ENCODE assay signal across 8 cellular contexts in the genomic region with DNA sequence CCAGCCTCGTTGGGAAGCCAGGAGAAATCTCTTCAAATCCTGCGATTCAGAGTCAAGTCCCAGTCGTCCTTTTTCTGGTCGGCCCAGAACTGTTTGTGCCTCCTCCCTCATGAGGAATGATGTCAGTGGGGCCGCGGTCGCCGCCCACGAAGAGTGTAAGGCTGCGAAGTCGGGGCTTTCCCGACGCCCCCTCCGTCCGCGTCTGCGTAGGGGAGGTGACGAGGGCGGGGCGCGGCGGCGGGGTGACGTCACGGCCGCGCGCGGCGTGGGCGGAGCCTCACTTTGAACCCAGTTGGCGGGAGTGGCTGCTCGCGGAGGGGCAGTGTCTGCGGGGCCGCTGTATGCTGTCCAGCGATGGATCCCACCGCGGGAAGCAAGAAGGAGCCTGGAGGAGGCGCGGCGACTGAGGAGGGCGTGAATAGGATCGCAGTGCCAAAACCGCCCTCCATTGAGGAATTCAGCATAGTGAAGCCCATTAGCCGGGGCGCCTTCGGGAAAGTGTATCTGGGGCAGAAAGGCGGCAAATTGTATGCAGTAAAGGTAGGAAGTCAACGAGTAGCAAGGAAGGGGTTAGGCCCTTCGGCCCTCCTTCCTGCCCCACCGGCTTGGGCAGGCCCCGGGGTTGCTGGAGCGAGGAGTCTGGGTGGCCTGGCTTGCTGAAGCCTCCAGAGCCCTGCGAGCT. TPM values are rescaled to one million over a fixed set of nuclear protein-coding genes. Genes with fewer than 3 reads are reported as not detected.
DNase-seq lines count a peak whose midpoint lies in the region; ATAC-seq, FAIRE-seq and TF ChIP-seq lines count a peak whose summit lies in the region.

Gene MASTL, plus strand, starts transcription at position 280 of the 682 bp plus-strand sequence. Its CDS starts 75 bp downstream, at position 355.

- ATAC-seq in HG02610 (IDR thresholded peaks at IDR 0.05; ENCODE audit: unreplicated experiment) = peak; percentile 80
- ATAC-seq in heart left ventricle = peak; percentile 96

- peaks cover 26% of the 10 kb centered on the region for H3K4me1 Mint-ChIP-seq in type B pancreatic cell (ENCODE audit: unreplicated experiment)

- H3K27ac ChIP-seq in adrenal gland = peak within 1 kb of the TSS; percentile 84 to 100 (median 98)
- H3K27ac ChIP-seq in heart left ventricle = peak within 1 kb of the TSS; percentile 95 to 100 (median 99)

- no peaks in the 10 kb centered on the region for H3K27me3 Mint-ChIP-seq in type B pancreatic cell

- DNase-seq in GM12891 (ENCODE audit: insufficient read length, low spot score) (peak; percentile 77), NCI-H1092 (lab: John Stamatoyannopoulos, UW) (peak; percentile 73), T-helper 1 cell (peak; percentile 90 to 95 (median 94)), adrenal gland (peak; percentile 92 to 96 (median 94)), heart left ventricle (peak; percentile 93 to 96 (median 95)), pons (ENCODE audit: low spot score) (peak; percentile 90), type B pancreatic cell (ENCODE audit: extremely low spot score, unreplicated experiment) (peak; percentile 91)

- H3K27me3 ChIP-seq in adrenal gland (no peaks in the 10 kb centered on the region), heart left ventricle (no peaks in the 10 kb centered on the region)

- no peaks in the 10 kb centered on the region for H3K36me3 ChIP-seq in adrenal gland (replicated peaks in 1 of 2)
- peaks cover 0 to 21% (median 13%) of the 10 kb centered on the region in 9 donors for H3K36me3 ChIP-seq in heart left ventricle

- H3K4me1 ChIP-seq in adrenal gland (replicated peaks in 1 of 2) (peaks cover 11 to 24% of the 10 kb centered on the region in 2 donors), heart left ventricle (peaks cover 0 to 47% (median 25%) of the 10 kb centered on the region in 12 donors)

- intact Hi-C loops in adrenal gland (cut with DNase I) (loop anchor here in 1 of 2 donors (5.0 kb wide), 1 partner anchor 77 kb away; no protein-coding TSS in a partner anchor), heart left ventricle (cut with DNase I) (loop anchor here in 4 of 10 donors (2.0 to 10.0 kb wide), 5 partner anchors 54 to 290 kb away; partner anchors contain the start of genes ABI1 (in 1 of the 4), ACBD5 (in 1 of the 4) and ANKRD26 (in 1 of the 4))

- H3K9me3 ChIP-seq in adrenal gland (replicated peaks in 1 of 3) = no peaks in the 10 kb centered on the region
- no peaks in the 10 kb centered on the region for H3K9me3 ChIP-seq in heart left ventricle

- peak; percentile 95 for FAIRE-seq in GM12891 (lab: Jason Lieb, UNC)

- H3K4me3 ChIP-seq in adrenal gland (peak within 1 kb of the TSS; percentile 66 to 95 (median 78)), heart left ventricle (peak within 1 kb of the TSS; percentile 69 to 95 (median 83))

- peak within 1 kb of the TSS; percentile 100 for H3K27ac Mint-ChIP-seq in type B pancreatic cell

- no peaks in the 10 kb centered on the region for H3K9me3 Mint-ChIP-seq in type B pancreatic cell

- peak within 1 kb of the TSS; percentile 99 for H3K4me3 Mint-ChIP-seq in type B pancreatic cell

- TF ChIP-seq POLR2A in GM12891 (IDR thresholded peaks at IDR 0.05; ENCODE audit: low read depth, low read length) = peak; percentile 92
- TF ChIP-seq POLR2A in adrenal gland (IDR thresholded peaks at IDR 0.05) = peak; percentile 94 to 96
- TF ChIP-seq POLR2A in heart left ventricle (IDR thresholded peaks at IDR 0.05) = peak; percentile 78 to 89

- TF ChIP-seq CTCF in adrenal gland (IDR thresholded peaks at IDR 0.05) = no peak
- no peak for TF ChIP-seq CTCF in heart left ventricle (IDR thresholded peaks at IDR 0.05)
- TF ChIP-seq CTCF in type B pancreatic cell (conservative IDR thresholded peaks at IDR 0.05) = no peak

- H3K36me3 Mint-ChIP-seq in type B pancreatic cell = peaks cover 25% of the 10 kb centered on the region

- WGBS in adrenal gland, 4 donors = 0 to 1% (median 0%) methylated on average over 31 to 55 of the region's 55 CpGs
- 0 to 1% (median 1%) methylated on average over 43 to 55 of the region's 55 CpGs for WGBS in heart left ventricle, 4 donors

TF ChIP-seq in GM12891, 5 proteins besides CTCF, POLR2A, EP300 and RAD21:
- TF ChIP-seq POU2F2 (IDR thresholded peaks at IDR 0.05; ENCODE audit: low read depth, low read length) = peak; percentile 52; the same call in 1 of the 2 replicates
- no peak for TF ChIP-seq SPI1 (IDR thresholded peaks at IDR 0.05; ENCODE audit: low read depth, low read length)
- TF ChIP-seq PAX5 (IDR thresholded peaks at IDR 0.05; ENCODE audit: insufficient read depth, low read length, severe bottlenecking) = peak; percentile 42
- TF ChIP-seq POLR2AphosphoS5 (IDR thresholded peaks at IDR 0.05; ENCODE audit: low read depth, low read length) = peak; percentile 95
- peak; percentile 71 for TF ChIP-seq TAF1 (IDR thresholded peaks at IDR 0.05; ENCODE audit: low read depth, low read length)

RNA-seq across cellular contexts. Expression of gene MASTL, which starts in this region (rescaled TPM):
- 7.3 TPM for polyA plus RNA-seq in GM12891 (2012; ENCODE audit: low read depth, missing spikeins)
- 1 to 10 TPM; 3.7 to 9.5 (median 6.5) TPM for total RNA-seq in adrenal gland
- 10 to 100 TPM in 1 of 3 donors, 1 to 10 TPM in 2; 3.7 to 11.9 (median 6.0) TPM for polyA plus RNA-seq in adrenal gland
- total RNA-seq in heart left ventricle = 1 to 10 TPM; 1.4 to 6.1 (median 2.3) TPM
- polyA plus RNA-seq in heart left ventricle = 1 to 10 TPM; 1.1 to 2.4 TPM
- 14.5 and 16.8 TPM in 2 replicates for total RNA-seq in type B pancreatic cell (ENCODE audit: low replicate concordance)

Comparison
In these comparisons a context has a peak if more than half of its experiments do, and no peak if none do; other contexts are left out.
1. Peak in every context shown above with its lines: DNase-seq, ATAC-seq, H3K4me3 ChIP-seq and H3K27ac ChIP-seq.